ENCODE assay signal across 9 cellular contexts in genomic region chr13:26971990-26972888, GRCh38.
DNase-seq lines count a peak whose midpoint lies in the region; ATAC-seq lines count a peak whose summit lies in the region.
"Had no signal": no experiment of that assay in that cellular context is flagged by ENCODE, and none has a peak within 500 bp of the region (broad histone marks: within the 10 kb centered on the region; RNA-seq: fewer than 3 reads in every experiment).

No MANE protein-coding gene starts in this region.

- no peaks in the 10 kb centered on the region for H3K27me3 Mint-ChIP-seq in activated CD4-positive, alpha-beta T cell treated with anti-CD3 and anti-CD28 coated beads for 36 hours
- H3K27me3 Mint-ChIP-seq in naive thymus-derived CD4-positive, alpha-beta T cell, result peaks cover 0 to 4% (median 0%) of the 10 kb centered on the region in 5 donors

- POLR2A ChIA-PET in activated CD4-positive, alpha-beta T cell treated with anti-CD3 and anti-CD28 coated beads for 36 hours (lab: Charles Lee), result interaction anchor here (1.0 kb wide), 1 partner anchor 200 kb away, joined by 3 read pairs; no protein-coding TSS in a partner anchor
- POLR2A ChIA-PET in naive thymus-derived CD4-positive, alpha-beta T cell (lab: Charles Lee), result no interaction called here

- CTCF ChIA-PET in activated CD4-positive, alpha-beta T cell treated with anti-CD3 and anti-CD28 coated beads for 36 hours (lab: Charles Lee), result interaction anchor here (0.6 to 2.9 kb wide), 6 partner anchors 11 to 831 kb away, joined by 3 to 10 read pairs (median 3); no protein-coding TSS in a partner anchor
- CTCF ChIA-PET in naive thymus-derived CD4-positive, alpha-beta T cell (lab: Charles Lee), result interaction anchor here (0.7 to 1.8 kb wide), 4 partner anchors 13 to 1762 kb away, joined by 3 to 6 read pairs (median 4); no protein-coding TSS in a partner anchor

- H3K4me3 Mint-ChIP-seq in activated CD4-positive, alpha-beta T cell treated with anti-CD3 and anti-CD28 coated beads for 36 hours, result no peak overlapping the region
- H3K4me3 Mint-ChIP-seq in naive thymus-derived CD4-positive, alpha-beta T cell, result peak overlapping the region in 1 of 10 donors; percentile 17

- no peaks in the 10 kb centered on the region for H3K27me3 ChIP-seq in naive thymus-derived CD4-positive, alpha-beta T cell (ENCODE audit: control insufficient read depth in 2 of 2, insufficient read depth in 2 of 2, low read length in 2 of 2)
- H3K27me3 ChIP-seq: BLaER1 had no signal

- in situ Hi-C loops in T47D (cut with HindIII; ENCODE audit: low pct_unique_long_range_greater_than_20kb, low sequenced_read_pairs), result no loop called here

- H3K36me3 Mint-ChIP-seq in activated CD4-positive, alpha-beta T cell treated with anti-CD3 and anti-CD28 coated beads for 36 hours (ENCODE audit: low read depth), result no peaks in the 10 kb centered on the region
- no peaks in the 10 kb centered on the region for H3K36me3 Mint-ChIP-seq in naive thymus-derived CD4-positive, alpha-beta T cell

- H3K27ac ChIP-seq in naive thymus-derived CD4-positive, alpha-beta T cell (ENCODE audit: low read depth, low read length), result no peak overlapping the region
- H3K27ac ChIP-seq: BLaER1 had no signal

- peaks cover 1% of the 10 kb centered on the region for H3K9me3 Mint-ChIP-seq in activated CD4-positive, alpha-beta T cell treated with anti-CD3 and anti-CD28 coated beads for 36 hours (ENCODE audit: low read depth)
- H3K9me3 Mint-ChIP-seq in naive thymus-derived CD4-positive, alpha-beta T cell, result peaks cover 0 to 3% (median 0%) of the 10 kb centered on the region in 11 donors

- H3K4me1 Mint-ChIP-seq in activated CD4-positive, alpha-beta T cell treated with anti-CD3 and anti-CD28 coated beads for 36 hours, result peaks cover 5% of the 10 kb centered on the region
- H3K4me1 Mint-ChIP-seq in naive thymus-derived CD4-positive, alpha-beta T cell, result peaks cover 2 to 10% (median 8%) of the 10 kb centered on the region in 7 donors

- no peaks in the 10 kb centered on the region for H3K4me1 ChIP-seq in naive thymus-derived CD4-positive, alpha-beta T cell (ENCODE audit: control insufficient read depth in 2 of 2, insufficient read depth in 2 of 2, low read length in 2 of 2)

- intact Hi-C loops in activated CD4-positive, alpha-beta T cell treated with anti-CD3 and anti-CD28 coated beads for 36 hours (cut with DNase I, micrococcal nuclease), result no loop called here
- intact Hi-C loops in naive thymus-derived CD4-positive, alpha-beta T cell (cut with micrococcal nuclease), result no loop called here

- H3K27ac Mint-ChIP-seq in activated CD4-positive, alpha-beta T cell treated with anti-CD3 and anti-CD28 coated beads for 36 hours, result no peak overlapping the region
- H3K27ac Mint-ChIP-seq in naive thymus-derived CD4-positive, alpha-beta T cell, result peak overlapping the region; percentile 1 to 78 (median 28)

- H3K36me3 ChIP-seq in naive thymus-derived CD4-positive, alpha-beta T cell (ENCODE audit: control insufficient read depth in 2 of 3, insufficient read depth in 3 of 3, low read length in 3 of 3), result no peaks in the 10 kb centered on the region
- H3K36me3 ChIP-seq: BLaER1 had no signal

- H3K9me3 ChIP-seq in naive thymus-derived CD4-positive, alpha-beta T cell (ENCODE audit: control insufficient read depth in 2 of 3, low read length in 3 of 3), result no peaks in the 10 kb centered on the region
- H3K9me3 ChIP-seq: BLaER1 had no signal

- H3K4me3 ChIP-seq in naive thymus-derived CD4-positive, alpha-beta T cell (ENCODE audit: low read length), result no peak overlapping the region
- H3K4me3 ChIP-seq: BLaER1 had no signal

- peak; percentile 85 for ATAC-seq in activated CD4-positive, alpha-beta T cell treated with anti-CD3 and anti-CD28 coated beads for 36 hours
- peak; percentile 61 for ATAC-seq in naive thymus-derived CD4-positive, alpha-beta T cell
- ATAC-seq in GM21576 (IDR thresholded peaks at IDR 0.05; ENCODE audit: unreplicated experiment), result no peak

- peak; percentile 66 for DNase-seq in activated CD4-positive, alpha-beta T cell treated with anti-CD3 and anti-CD28 coated beads for 36 hours
- no peak for DNase-seq in activated CD4-positive, alpha-beta T cell treated with anti-CD3 and anti-CD28 coated beads for 1 hour
- DNase-seq in M059J (ENCODE audit: low read depth) (peak; percentile 67), RPMI8226 (peak; percentile 68), T47D (ENCODE audit: low read depth in 1 of 2, low spot score in 1 of 2) (peak; percentile 17 to 77), epidermal melanocyte (ENCODE audit: insufficient read length, low spot score) (no peak)
- peak in 6 of 9 donors; percentile 7 to 25 (median 14) for DNase-seq in naive thymus-derived CD4-positive, alpha-beta T cell

Comparison
In these comparisons a context has a peak if more than half of its experiments do, and no peak if none do; other contexts are left out.
1. DNase-seq: peak in activated CD4-positive, alpha-beta T cell treated with anti-CD3 and anti-CD28 coated beads for 36 hours (single experiment), M059J (single experiment), RPMI8226 (single experiment), T47D (2 of 2) and naive thymus-derived CD4-positive, alpha-beta T cell (6 of 9); none in activated CD4-positive, alpha-beta T cell treated with anti-CD3 and anti-CD28 coated beads for 1 hour (single experiment) and epidermal melanocyte (single experiment).